Comparison of ENCODE assay signal across 1 cellular context in genomic region chrX:71117358-71117757, GRCh38.
TF ChIP-seq lines count a peak whose summit lies in the region.

No MANE protein-coding gene starts in this region.

TF ChIP-seq in A549, 52 proteins besides CTCF, POLR2A, EP300 and RAD21:
- TF ChIP-seq FOSL2 (IDR thresholded peaks at IDR 0.05) (no peak), FOSL2 (CRISPR knock-in tag; IDR thresholded peaks at IDR 0.05) (no peak)
